Comparison of ENCODE assay signal across 25 cellular contexts in the genomic region with DNA sequence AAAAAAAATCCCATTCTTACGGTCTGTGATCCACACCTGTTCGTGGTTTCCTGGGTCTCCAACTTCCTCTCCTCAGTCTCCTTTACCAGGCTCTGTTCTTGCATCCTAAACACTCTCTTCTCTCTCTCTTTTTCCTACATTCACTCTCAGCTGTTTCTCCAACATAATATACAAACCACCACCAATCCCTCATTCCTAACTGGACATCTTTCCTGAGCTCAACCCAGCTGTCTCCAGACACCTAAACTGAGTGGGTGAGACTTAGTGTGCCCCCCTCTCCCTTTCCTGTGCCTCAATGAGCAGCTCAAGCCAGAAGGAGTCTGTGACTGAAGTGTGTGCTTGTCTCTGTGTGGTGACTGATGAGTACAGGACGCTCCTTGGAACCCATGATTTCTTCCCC. TPM values are rescaled to one million over a fixed set of nuclear protein-coding genes. Genes with fewer than 3 reads are reported as not detected.
"Had no signal": no experiment of that assay in that cellular context is flagged by ENCODE, and none has a peak within 500 bp of the region (broad histone marks: within the 10 kb centered on the region; RNA-seq: fewer than 3 reads in every experiment).

No MANE protein-coding gene starts in this region.

- H3K4me2 ChIP-seq: hepatocyte had no signal

- H3K9me3 ChIP-seq: colonic mucosa, gastroesophageal sphincter, psoas muscle, spleen, thoracic aorta, upper lobe of right lung had no signal

- H3K27ac Mint-ChIP-seq: activated B cell treated with CpG ODN at 0.5 μM for 24 hours; activated CD8-positive, alpha-beta T cell treated with anti-CD3 and anti-CD28 coated beads for 36 hours; activated naive CD4-positive, alpha-beta T cell treated with anti-CD3 and anti-CD28 coated beads, Interleukin-2, amount 50 U/mL, for 24 hours; activated T-helper 2 cell treated with anti-CD3 and anti-CD28 coated beads, Interferon-gamma antibody, Interleukin-2, Interleukin-4, amounts not matched to agents 10 μg/mL and 5 μg/mL and 100 μg/mL, durations not matched to agents 14 hours and 24 hours and 36 hours; memory B cell; naive thymus-derived CD8-positive, alpha-beta T cell; T-cell had no signal

- H3K4me1 ChIP-seq: colonic mucosa, psoas muscle had no signal

- DNase-seq: activated B cell treated with CpG ODN at 0.5 μM for 24 hours; activated CD4-positive, alpha-beta T cell treated with anti-CD3 and anti-CD28 coated beads, Interleukin-2, amount 50 U/mL, for 1 hour; activated CD8-positive, alpha-beta T cell treated with anti-CD3 and anti-CD28 coated beads for 36 hours; activated T-cell treated with anti-CD3 and anti-CD28 coated beads, Interleukin-2, amount 50 U/mL, for 48 hours; anterior cingulate cortex; cerebellar nuclear complex; colonic mucosa; effector CD8-positive, alpha-beta T cell; midbrain; naive thymus-derived CD8-positive, alpha-beta T cell; nucleus accumbens; psoas muscle; spleen; stimulated activated CD4-positive, alpha-beta T cell treated with anti-CD3 and anti-CD28 coated beads, Interleukin-2, amount 100 ng/mL, for 48 hours; stimulated activated naive CD4-positive, alpha-beta T cell treated with Interleukin-2 at 50 U/mL for 16 hours; T-cell; upper lobe of right lung had no signal

- H3K9me3 Mint-ChIP-seq: activated B cell treated with CpG ODN at 0.5 μM for 24 hours; activated CD8-positive, alpha-beta T cell treated with anti-CD3 and anti-CD28 coated beads for 36 hours; activated naive CD4-positive, alpha-beta T cell treated with anti-CD3 and anti-CD28 coated beads, Interleukin-2, amount 50 U/mL, for 24 hours; activated T-helper 2 cell treated with anti-CD3 and anti-CD28 coated beads, Interferon-gamma antibody, Interleukin-2, Interleukin-4, amounts not matched to agents 10 μg/mL and 5 μg/mL and 100 μg/mL, durations not matched to agents 14 hours and 24 hours and 36 hours; memory B cell; naive thymus-derived CD8-positive, alpha-beta T cell; T-cell had no signal

- H3K4me1 Mint-ChIP-seq: activated B cell treated with CpG ODN at 0.5 μM for 24 hours; activated naive CD4-positive, alpha-beta T cell treated with anti-CD3 and anti-CD28 coated beads, Interleukin-2, amount 50 U/mL, for 24 hours; memory B cell had no signal

- H3K36me3 ChIP-seq: cardiac muscle cell, colonic mucosa, gastroesophageal sphincter, spleen, thoracic aorta, upper lobe of right lung had no signal

- H2AFZ ChIP-seq: hepatocyte, parathyroid adenoma had no signal

- H3K9ac ChIP-seq: parathyroid adenoma had no signal

- H3K27ac ChIP-seq: cardiac muscle cell, colonic mucosa, gastroesophageal sphincter, hepatocyte, parathyroid adenoma, psoas muscle, spleen, thoracic aorta, upper lobe of right lung had no signal

- H3K79me2 ChIP-seq: hepatocyte, parathyroid adenoma had no signal

- H3K4me3 ChIP-seq: cardiac muscle cell, colonic mucosa, gastroesophageal sphincter, hepatocyte, psoas muscle, spleen, thoracic aorta, upper lobe of right lung had no signal

- H3K27me3 ChIP-seq: cardiac muscle cell, colonic mucosa, hepatocyte, upper lobe of right lung had no signal

- H3K4me3 Mint-ChIP-seq: activated B cell treated with CpG ODN at 0.5 μM for 24 hours; activated CD8-positive, alpha-beta T cell treated with anti-CD3 and anti-CD28 coated beads for 36 hours; activated naive CD4-positive, alpha-beta T cell treated with anti-CD3 and anti-CD28 coated beads, Interleukin-2, amount 50 U/mL, for 24 hours; memory B cell; naive thymus-derived CD8-positive, alpha-beta T cell; T-cell had no signal

- H3K36me3 Mint-ChIP-seq: activated naive CD4-positive, alpha-beta T cell treated with anti-CD3 and anti-CD28 coated beads, Interleukin-2, amount 50 U/mL, for 24 hours; memory B cell; T-cell had no signal

- ATAC-seq: activated CD8-positive, alpha-beta T cell treated with anti-CD3 and anti-CD28 coated beads for 36 hours; gastroesophageal sphincter; naive thymus-derived CD8-positive, alpha-beta T cell; psoas muscle; T-cell had no signal

RNA-seq across cellular contexts. Expression of a gene that starts 59.4 kb away (rescaled TPM):
- total RNA-seq: naive thymus-derived CD8-positive, alpha-beta T cell had no signal
- polyA plus RNA-seq: naive thymus-derived CD8-positive, alpha-beta T cell had no signal
